ENCODE assay signal across 15 cellular contexts in genomic region chr17:31452561-31453110, GRCh38.
DNase-seq lines count a peak whose midpoint lies in the region; ATAC-seq and TF ChIP-seq lines count a peak whose summit lies in the region.
"Had no signal": no experiment of that assay in that cellular context is flagged by ENCODE, and none has a peak within 500 bp of the region (broad histone marks: within the 10 kb centered on the region; RNA-seq: fewer than 3 reads in every experiment).

No MANE protein-coding gene starts in this region.

- H3K4me1 ChIP-seq in Caco-2 (peaks cover 62% of the 10 kb centered on the region), right cardiac atrium (ENCODE audit: control insufficient read depth, insufficient read depth, low read length) (no peaks in the 10 kb centered on the region), trophoblast cell (ENCODE audit: control insufficient read depth in 1 of 2, insufficient read depth in 2 of 2, low read length in 2 of 2) (peaks cover 21 to 25% of the 10 kb centered on the region in 2 experiments)

- no peak overlapping the region for H2AFZ ChIP-seq in trophoblast cell (ENCODE audit: insufficient read depth, low read length, poor library complexity)

- H3K79me2 ChIP-seq in trophoblast cell (ENCODE audit: control insufficient read depth, insufficient read depth, low read length, poor library complexity): no peaks in the 10 kb centered on the region

- H3K4me3 ChIP-seq in Caco-2 (ENCODE audit: low read depth, low read length): no peak overlapping the region
- no peak overlapping the region for H3K4me3 ChIP-seq in right cardiac atrium (ENCODE audit: low read length)
- H3K4me3 ChIP-seq in trophoblast cell (ENCODE audit: low read depth, low read length): no peak overlapping the region
- H3K4me3 ChIP-seq: MG63 had no signal

- H3K36me3 Mint-ChIP-seq in Caco-2 (ENCODE audit: insufficient read depth, unreplicated experiment): no peaks in the 10 kb centered on the region
- H3K36me3 Mint-ChIP-seq: CD8-positive, alpha-beta T cell had no signal

- peak overlapping the region; percentile 41 for H2BK120ac ChIP-seq in trophoblast cell (ENCODE audit: insufficient read depth, low read length, poor library complexity)

- H4K12ac ChIP-seq in trophoblast cell (ENCODE audit: low read depth, low read length): no peak overlapping the region

- TF ChIP-seq CTCF in Caco-2 (IDR thresholded peaks at IDR 0.05; ENCODE audit: insufficient read depth in 1 of 2, low read depth in 1 of 2, low read length in 1 of 2, severe bottlenecking in 1 of 2, unreplicated experiment in 1 of 2): no peak

- CTCF ChIA-PET in Caco-2 (lab: Charles Lee): interaction anchor here (1.6 kb wide), 1 partner anchor 65 kb away, joined by 10 read pairs; no protein-coding TSS in a partner anchor

- H2AK5ac ChIP-seq in trophoblast cell (ENCODE audit: low read length): peak overlapping the region; percentile 60

- no peaks in the 10 kb centered on the region for H3K27me3 ChIP-seq in Caco-2 (replicated peaks; ENCODE audit: control insufficient read depth, insufficient read depth, low read length)
- H3K27me3 ChIP-seq in right cardiac atrium (ENCODE audit: control insufficient read depth, insufficient read depth): no peaks in the 10 kb centered on the region
- no peaks in the 10 kb centered on the region for H3K27me3 ChIP-seq in trophoblast cell (ENCODE audit: insufficient read depth, low read length)
- H3K27me3 ChIP-seq: MG63 had no signal

- H3K4me1 Mint-ChIP-seq in Caco-2 (ENCODE audit: low read depth, unreplicated experiment): peaks cover 41% of the 10 kb centered on the region

- H2BK12ac ChIP-seq in trophoblast cell (ENCODE audit: low read length): peak overlapping the region; percentile 66

- peak overlapping the region; percentile 51 for H4K91ac ChIP-seq in trophoblast cell (ENCODE audit: low read depth, low read length)

- no peak overlapping the region for H2BK5ac ChIP-seq in trophoblast cell (ENCODE audit: low read depth, low read length, poor library complexity)

- intact Hi-C loops in Caco-2 (cut with micrococcal nuclease; ENCODE audit: unreplicated experiment) (no loop called here), right cardiac atrium (cut with DNase I) (no loop called here)

- 74% methylated on average over 10 of the region's 10 CpGs for WGBS in right cardiac atrium
- WGBS in trophoblast cell (ENCODE audit: extremely low coverage, insufficient coverage, insufficient read length): no CpG with 5 or more reads among the region's 10 CpGs

- peak overlapping the region; percentile 15 for H3K4ac ChIP-seq in trophoblast cell (ENCODE audit: low read depth, low read length)

- no peaks in the 10 kb centered on the region for H3K9me3 Mint-ChIP-seq in Caco-2 (ENCODE audit: unreplicated experiment)
- H3K9me3 Mint-ChIP-seq: CD8-positive, alpha-beta T cell had no signal

- H3K36me3 ChIP-seq in Caco-2 (ENCODE audit: control insufficient read depth, insufficient read depth, low read length): no peaks in the 10 kb centered on the region
- H3K36me3 ChIP-seq in trophoblast cell (ENCODE audit: control insufficient read depth in 1 of 2, insufficient read depth in 2 of 2, low read length in 2 of 2): no peaks in the 10 kb centered on the region
- H3K36me3 ChIP-seq: MG63 had no signal

- ATAC-seq in right cardiac atrium (peak in 1 of 2 donors; percentile 52), HG02885 (IDR thresholded peaks at IDR 0.05; ENCODE audit: poor library complexity, unreplicated experiment) (no peak), HG03469 (IDR thresholded peaks at IDR 0.05; ENCODE audit: unreplicated experiment) (no peak)
- ATAC-seq: CD8-positive, alpha-beta T cell had no signal

- peak overlapping the region; percentile 16 for H3K14ac ChIP-seq in trophoblast cell (ENCODE audit: low read length)

- peak overlapping the region; percentile 14 for H3K18ac ChIP-seq in trophoblast cell (ENCODE audit: low read length)

- no TSS peak for BruUV-seq in Caco-2 (replicated peaks; lab: Mats Ljungman, UMichigan)

- no peak overlapping the region for H3K4me2 ChIP-seq in trophoblast cell (ENCODE audit: low read length)

- H3K27me3 Mint-ChIP-seq in Caco-2 (ENCODE audit: insufficient read depth, unreplicated experiment): no peaks in the 10 kb centered on the region

- H3K9me3 ChIP-seq in Caco-2: no peaks in the 10 kb centered on the region
- no peaks in the 10 kb centered on the region for H3K9me3 ChIP-seq in right cardiac atrium (ENCODE audit: control insufficient read depth, low read length)
- H3K9me3 ChIP-seq in trophoblast cell (ENCODE audit: insufficient read depth, low read depth, low read length): no peaks in the 10 kb centered on the region
- H3K9me3 ChIP-seq: MG63 had no signal

- H4K8ac ChIP-seq in trophoblast cell (ENCODE audit: low read depth, low read length): peak overlapping the region; percentile 67

- no peak overlapping the region for H3K9ac ChIP-seq in trophoblast cell (ENCODE audit: low read length)

- H3K23ac ChIP-seq in trophoblast cell (ENCODE audit: low read length): no peak overlapping the region

- peak overlapping the region; percentile 24 for H3K27ac ChIP-seq in caudate nucleus (ENCODE audit: low read depth, low read length)
- peak overlapping the region; percentile 3 for H3K27ac ChIP-seq in right cardiac atrium (ENCODE audit: low read length)
- H3K27ac ChIP-seq in trophoblast cell (ENCODE audit: low read depth, low read length): peak overlapping the region; percentile 29

- peaks cover 15% of the 10 kb centered on the region for H3K79me1 ChIP-seq in trophoblast cell (ENCODE audit: low read length)

- no peak overlapping the region for H3K4me3 Mint-ChIP-seq in Caco-2 (ENCODE audit: unreplicated experiment)
- H3K4me3 Mint-ChIP-seq: CD8-positive, alpha-beta T cell had no signal

- peak overlapping the region; percentile 60 for H3K27ac Mint-ChIP-seq in Caco-2 (ENCODE audit: unreplicated experiment)
- H3K27ac Mint-ChIP-seq: CD8-positive, alpha-beta T cell had no signal

- DNase-seq in Caco-2 (no peak), caudate nucleus (lab: John Stamatoyannopoulos, UW) (peak in 11 of 61 donors; percentile 9 to 61 (median 27)), right cardiac atrium (no peak), trophoblast cell (no peak)
- no peak for DNase-seq in activated T-cell treated with anti-CD3 and anti-CD28 coated beads, Interleukin-2, amount 50 U/mL, for 48 hours
- DNase-seq: AML-193; CD8-positive, alpha-beta T cell; GF-D8; GOT3; MG63; NCI-H1105; NCI-H187; NCI-H446 had no signal

- POLR2A ChIA-PET in Caco-2 (lab: Charles Lee): interaction anchor here (0.6 kb wide), 1 partner anchor 37 kb away, joined by 7 read pairs; no protein-coding TSS in a partner anchor
